ENCODE assay signal across 1 cellular context in genomic region chr6:143449731-143450452, GRCh38.
TF ChIP-seq lines count a peak whose summit lies in the region.

No MANE protein-coding gene starts in this region.

TF ChIP-seq in GM23338, 12 proteins besides CTCF, POLR2A, EP300 and RAD21 (continued from another document):
- TF ChIP-seq, protein P1, sequence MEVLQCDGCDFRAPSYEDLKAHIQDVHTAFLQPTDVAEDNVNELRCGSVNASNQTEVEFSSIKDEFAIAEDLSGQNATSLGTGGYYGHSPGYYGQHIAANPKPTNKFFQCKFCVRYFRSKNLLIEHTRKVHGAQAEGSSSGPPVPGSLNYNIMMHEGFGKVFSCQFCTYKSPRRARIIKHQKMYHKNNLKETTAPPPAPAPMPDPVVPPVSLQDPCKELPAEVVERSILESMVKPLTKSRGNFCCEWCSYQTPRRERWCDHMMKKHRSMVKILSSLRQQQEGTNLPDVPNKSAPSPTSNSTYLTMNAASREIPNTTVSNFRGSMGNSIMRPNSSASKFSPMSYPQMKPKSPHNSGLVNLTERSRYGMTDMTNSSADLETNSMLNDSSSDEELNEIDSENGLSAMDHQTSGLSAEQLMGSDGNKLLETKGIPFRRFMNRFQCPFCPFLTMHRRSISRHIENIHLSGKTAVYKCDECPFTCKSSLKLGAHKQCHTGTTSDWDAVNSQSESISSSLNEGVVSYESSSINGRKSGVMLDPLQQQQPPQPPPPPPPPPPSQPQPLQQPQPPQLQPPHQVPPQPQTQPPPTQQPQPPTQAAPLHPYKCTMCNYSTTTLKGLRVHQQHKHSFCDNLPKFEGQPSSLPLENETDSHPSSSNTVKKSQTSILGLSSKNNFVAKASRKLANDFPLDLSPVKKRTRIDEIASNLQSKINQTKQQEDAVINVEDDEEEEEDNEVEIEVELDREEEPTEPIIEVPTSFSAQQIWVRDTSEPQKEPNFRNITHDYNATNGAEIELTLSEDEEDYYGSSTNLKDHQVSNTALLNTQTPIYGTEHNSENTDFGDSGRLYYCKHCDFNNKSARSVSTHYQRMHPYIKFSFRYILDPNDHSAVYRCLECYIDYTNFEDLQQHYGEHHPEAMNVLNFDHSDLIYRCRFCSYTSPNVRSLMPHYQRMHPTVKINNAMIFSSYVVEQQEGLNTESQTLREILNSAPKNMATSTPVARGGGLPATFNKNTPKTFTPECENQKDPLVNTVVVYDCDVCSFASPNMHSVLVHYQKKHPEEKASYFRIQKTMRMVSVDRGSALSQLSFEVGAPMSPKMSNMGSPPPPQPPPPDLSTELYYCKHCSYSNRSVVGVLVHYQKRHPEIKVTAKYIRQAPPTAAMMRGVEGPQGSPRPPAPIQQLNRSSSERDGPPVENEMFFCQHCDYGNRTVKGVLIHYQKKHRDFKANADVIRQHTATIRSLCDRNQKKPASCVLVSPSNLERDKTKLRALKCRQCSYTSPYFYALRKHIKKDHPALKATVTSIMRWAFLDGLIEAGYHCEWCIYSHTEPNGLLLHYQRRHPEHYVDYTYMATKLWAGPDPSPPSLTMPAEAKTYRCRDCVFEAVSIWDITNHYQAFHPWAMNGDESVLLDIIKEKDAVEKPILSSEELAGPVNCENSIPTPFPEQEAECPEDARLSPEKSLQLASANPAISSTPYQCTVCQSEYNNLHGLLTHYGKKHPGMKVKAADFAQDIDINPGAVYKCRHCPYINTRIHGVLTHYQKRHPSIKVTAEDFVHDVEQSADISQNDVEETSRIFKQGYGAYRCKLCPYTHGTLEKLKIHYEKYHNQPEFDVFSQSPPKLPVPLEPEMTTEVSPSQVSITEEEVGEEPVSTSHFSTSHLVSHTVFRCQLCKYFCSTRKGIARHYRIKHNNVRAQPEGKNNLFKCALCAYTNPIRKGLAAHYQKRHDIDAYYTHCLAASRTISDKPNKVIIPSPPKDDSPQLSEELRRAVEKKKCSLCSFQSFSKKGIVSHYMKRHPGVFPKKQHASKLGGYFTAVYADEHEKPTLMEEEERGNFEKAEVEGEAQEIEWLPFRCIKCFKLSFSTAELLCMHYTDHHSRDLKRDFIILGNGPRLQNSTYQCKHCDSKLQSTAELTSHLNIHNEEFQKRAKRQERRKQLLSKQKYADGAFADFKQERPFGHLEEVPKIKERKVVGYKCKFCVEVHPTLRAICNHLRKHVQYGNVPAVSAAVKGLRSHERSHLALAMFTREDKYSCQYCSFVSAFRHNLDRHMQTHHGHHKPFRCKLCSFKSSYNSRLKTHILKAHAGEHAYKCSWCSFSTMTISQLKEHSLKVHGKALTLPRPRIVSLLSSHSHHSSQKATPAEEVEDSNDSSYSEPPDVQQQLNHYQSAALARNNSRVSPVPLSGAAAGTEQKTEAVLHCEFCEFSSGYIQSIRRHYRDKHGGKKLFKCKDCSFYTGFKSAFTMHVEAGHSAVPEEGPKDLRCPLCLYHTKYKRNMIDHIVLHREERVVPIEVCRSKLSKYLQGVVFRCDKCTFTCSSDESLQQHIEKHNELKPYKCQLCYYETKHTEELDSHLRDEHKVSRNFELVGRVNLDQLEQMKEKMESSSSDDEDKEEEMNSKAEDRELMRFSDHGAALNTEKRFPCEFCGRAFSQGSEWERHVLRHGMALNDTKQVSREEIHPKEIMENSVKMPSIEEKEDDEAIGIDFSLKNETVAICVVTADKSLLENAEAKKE (CRISPR knock-in tag; IDR thresholded peaks at IDR 0.05) = no peak
- TF ChIP-seq STAT1 (IDR thresholded peaks at IDR 0.05; ENCODE audit: unreplicated experiment) (no peak), NANOG (IDR thresholded peaks at IDR 0.05; ENCODE audit: borderline replicate concordance) (no peak), EZH2phosphoT487 (IDR thresholded peaks at IDR 0.05; ENCODE audit: unreplicated experiment) (no peak), ZNF114 (CRISPR knock-in tag; IDR thresholded peaks at IDR 0.05) (no peak), CREB1 (CRISPR knock-in tag; IDR thresholded peaks at IDR 0.05; ENCODE audit: low read depth) (no peak), REST (IDR thresholded peaks at IDR 0.05; ENCODE audit: unreplicated experiment) (no peak), ZNF331 (CRISPR knock-in tag; IDR thresholded peaks at IDR 0.05; ENCODE audit: low read depth) (no peak)
- TF ChIP-seq, protein P2, sequence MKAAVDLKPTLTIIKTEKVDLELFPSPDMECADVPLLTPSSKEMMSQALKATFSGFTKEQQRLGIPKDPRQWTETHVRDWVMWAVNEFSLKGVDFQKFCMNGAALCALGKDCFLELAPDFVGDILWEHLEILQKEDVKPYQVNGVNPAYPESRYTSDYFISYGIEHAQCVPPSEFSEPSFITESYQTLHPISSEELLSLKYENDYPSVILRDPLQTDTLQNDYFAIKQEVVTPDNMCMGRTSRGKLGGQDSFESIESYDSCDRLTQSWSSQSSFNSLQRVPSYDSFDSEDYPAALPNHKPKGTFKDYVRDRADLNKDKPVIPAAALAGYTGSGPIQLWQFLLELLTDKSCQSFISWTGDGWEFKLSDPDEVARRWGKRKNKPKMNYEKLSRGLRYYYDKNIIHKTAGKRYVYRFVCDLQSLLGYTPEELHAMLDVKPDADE (IDR thresholded peaks at IDR 0.05) = no peak
